18 cellular contexts compared by ENCODE assay signal in the genomic region with DNA sequence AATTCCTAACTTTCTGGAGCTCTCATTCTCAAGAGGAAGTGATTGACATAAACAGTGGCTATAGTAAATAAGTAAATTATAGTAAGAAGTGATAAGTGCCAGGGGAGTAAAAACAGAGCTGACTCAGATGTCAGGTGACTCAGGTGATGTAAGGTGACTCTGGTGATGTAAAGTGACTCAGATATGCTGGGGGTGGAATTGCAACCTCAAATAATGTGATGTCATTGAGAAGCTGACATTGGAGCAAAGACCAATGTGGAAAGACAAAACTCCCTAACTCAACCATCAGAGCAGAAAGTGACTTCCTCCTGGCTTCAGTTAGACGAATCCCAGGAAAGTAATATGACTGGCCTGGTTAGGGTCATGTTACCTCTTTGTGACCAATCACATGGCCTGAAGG.
A peak's percentile ranks its signal among the peaks of the same experiment; 100 is the strongest.
DNase-seq lines count a peak whose midpoint lies in the region; ATAC-seq and TF ChIP-seq lines count a peak whose summit lies in the region.
"Had no signal": no experiment of that assay in that cellular context is flagged by ENCODE, and none has a peak within 500 bp of the region (broad histone marks: within the 10 kb centered on the region; RNA-seq: fewer than 3 reads in every experiment).

No MANE protein-coding gene starts in this region.

- H3K9me3 ChIP-seq in HEK293 (ENCODE audit: control insufficient read depth, insufficient read depth, low read depth, low read length) (no peaks in the 10 kb centered on the region), RWPE2 (ENCODE audit: severe bottlenecking) (no peaks in the 10 kb centered on the region), transverse colon (no peaks in the 10 kb centered on the region)
- H3K9me3 ChIP-seq: neutrophil, thoracic aorta had no signal

- intact Hi-C loops in transverse colon (cut with DNase I; ENCODE audit: low total_unique reads) = no loop called here
- intact Hi-C loops in posterior cingulate gyrus (cut with DNase I) = no loop called here

- H3K9me3 Mint-ChIP-seq in mesothelial cell of epicardium = no peaks in the 10 kb centered on the region
- H3K9me3 Mint-ChIP-seq: CD8-positive, alpha-beta T cell had no signal

- H3K4me3 ChIP-seq in HEK293 (ENCODE audit: low read depth, low read length) (no peak overlapping the region), RWPE2 (ENCODE audit: severe bottlenecking) (no peak overlapping the region), transverse colon (no peak overlapping the region)
- H3K4me3 ChIP-seq: thoracic aorta had no signal

- H3K4me1 Mint-ChIP-seq in mesothelial cell of epicardium = no peaks in the 10 kb centered on the region

- H3K4me1 ChIP-seq in HEK293 (ENCODE audit: control insufficient read depth, insufficient read depth, low read length) (no peaks in the 10 kb centered on the region), RWPE2 (ENCODE audit: insufficient read depth, poor library complexity, severe bottlenecking) (no peaks in the 10 kb centered on the region), foreskin keratinocyte (no peaks in the 10 kb centered on the region), transverse colon (peaks cover 0 to 6% (median 2%) of the 10 kb centered on the region in 4 donors)

- POLR2A ChIA-PET in HEK293 (lab: Yijun Ruan, JAX) = no interaction called here

- CTCF ChIA-PET in HEK293 (lab: Yijun Ruan, JAX) = interaction anchor here (0.7 to 1.8 kb wide), 2 partner anchors 110 to 156 kb away, joined by 3 to 7 read pairs; no protein-coding TSS in a partner anchor

- H3K27ac Mint-ChIP-seq in mesothelial cell of epicardium = no peak overlapping the region
- H3K27ac Mint-ChIP-seq: activated naive CD4-positive, alpha-beta T cell treated with anti-CD3 and anti-CD28 coated beads for 36 hours; CD8-positive, alpha-beta T cell had no signal

- DNase-seq in RWPE2 (ENCODE audit: low spot score) (no peak), foreskin keratinocyte (peak; percentile 29 to 62), transverse colon (peak; percentile 22), posterior cingulate gyrus (no peak), mesothelial cell of epicardium (ENCODE audit: low spot score in 2 of 2, unreplicated experiment in 2 of 2) (no peak)
- DNase-seq: activated naive CD4-positive, alpha-beta T cell treated with anti-CD3 and anti-CD28 coated beads for 36 hours; activated T-cell treated with anti-CD3 and anti-CD28 coated beads, Interleukin-2, amount 50 U/mL, for 48 hours; AML-193; amniotic stem cell; CD8-positive, alpha-beta T cell; DMS79; NCI-H2081 treated with DMSO at 0.1 percent for 48 hours; stimulated activated CD4-positive, alpha-beta T cell treated with anti-CD3 and anti-CD28 coated beads, Interleukin-4, amount 100 ng/mL, for 24 hours; stimulated activated naive CD4-positive, alpha-beta T cell treated with Interleukin-2 at 50 U/mL for 16 hours had no signal

- H3K36me3 ChIP-seq in HEK293 (ENCODE audit: control insufficient read depth in 2 of 2, insufficient read depth in 1 of 2, low read length in 2 of 2) (no peaks in the 10 kb centered on the region), RWPE2 (ENCODE audit: low read depth) (no peaks in the 10 kb centered on the region), transverse colon (no peaks in the 10 kb centered on the region)
- H3K36me3 ChIP-seq: neutrophil, thoracic aorta had no signal

- TF ChIP-seq EP300 in transverse colon (IDR thresholded peaks at IDR 0.05; ENCODE audit: low read depth) = no peak

- 17 to 69% methylated on average over 1 of the region's 1 CpG for WGBS in transverse colon (ENCODE audit: low coverage in 1 of 2), 2 donors

- no peaks in the 10 kb centered on the region for H3K36me3 Mint-ChIP-seq in mesothelial cell of epicardium
- H3K36me3 Mint-ChIP-seq: CD8-positive, alpha-beta T cell had no signal

- no peaks in the 10 kb centered on the region for H3K27me3 ChIP-seq in RWPE2 (ENCODE audit: insufficient read depth, poor library complexity, severe bottlenecking)
- no peaks in the 10 kb centered on the region for H3K27me3 ChIP-seq in foreskin keratinocyte
- H3K27me3 ChIP-seq in transverse colon = no peaks in the 10 kb centered on the region
- H3K27me3 ChIP-seq: neutrophil had no signal

- peaks cover 5% of the 10 kb centered on the region for H3K27me3 Mint-ChIP-seq in mesothelial cell of epicardium (ENCODE audit: low read depth)

- peak; percentile 46; the same call in 1 of the 3 replicates for ATAC-seq in RWPE2 (ENCODE audit: low read depth)
- ATAC-seq in foreskin keratinocyte = peak; percentile 98
- no peak for ATAC-seq in GM21515 (IDR thresholded peaks at IDR 0.05; ENCODE audit: unreplicated experiment)
- ATAC-seq: CD8-positive, alpha-beta T cell had no signal

- H3K27ac ChIP-seq in HEK293 (ENCODE audit: extremely low read depth, low read depth, low read length) (no peak overlapping the region), RWPE2 (ENCODE audit: poor library complexity, severe bottlenecking) (no peak overlapping the region), foreskin keratinocyte (no peak overlapping the region), transverse colon (peak overlapping the region; percentile 33 to 54 (median 50))
- H3K27ac ChIP-seq: neutrophil, thoracic aorta had no signal

- no peak for TF ChIP-seq POLR2A in transverse colon (IDR thresholded peaks at IDR 0.05)

- TF ChIP-seq CTCF in HEK293 (tag by site-specific recombination; IDR thresholded peaks at IDR 0.05) = no peak
- no peak for TF ChIP-seq CTCF in RWPE2 (IDR thresholded peaks at IDR 0.05; ENCODE audit: poor library complexity, severe bottlenecking)
- TF ChIP-seq CTCF in foreskin keratinocyte (conservative IDR thresholded peaks at IDR 0.05) = no peak
- no peak for TF ChIP-seq CTCF in transverse colon (IDR thresholded peaks at IDR 0.05)
- TF ChIP-seq CTCF in mesothelial cell of epicardium (IDR thresholded peaks at IDR 0.05; ENCODE audit: unreplicated experiment) = no peak

- H3K4me3 Mint-ChIP-seq in mesothelial cell of epicardium = no peak overlapping the region
- H3K4me3 Mint-ChIP-seq: activated naive CD4-positive, alpha-beta T cell treated with anti-CD3 and anti-CD28 coated beads for 36 hours; CD8-positive, alpha-beta T cell had no signal

- in situ Hi-C loops in transverse colon (cut with MboI; ENCODE audit: low pct_ligation_motif_present in 1 of 4, low pct_unique_long_range_greater_than_20kb in 1 of 4, low sequenced_read_pairs in 3 of 4) = no loop called here

TF ChIP-seq in HEK293, 187 proteins besides CTCF, POLR2A, EP300 and RAD21 (continues in another document):
- TF ChIP-seq GLIS1 (tag by site-specific recombination; IDR thresholded peaks at IDR 0.05) (peak; percentile 34; the same call in 1 of the 2 replicates), PBX3 (CRISPR knock-in tag; IDR thresholded peaks at IDR 0.05) (no peak), PRDM10 (tag by site-specific recombination; IDR thresholded peaks at IDR 0.05) (peak; percentile 57; the same call in 1 of the 2 replicates), KLF8 (tag by site-specific recombination; IDR thresholded peaks at IDR 0.05) (peak; percentile 54; the same call in 1 of the 2 replicates), WT1 (tag by site-specific recombination; IDR thresholded peaks at IDR 0.05) (no peak)
- TF ChIP-seq, protein P1, sequence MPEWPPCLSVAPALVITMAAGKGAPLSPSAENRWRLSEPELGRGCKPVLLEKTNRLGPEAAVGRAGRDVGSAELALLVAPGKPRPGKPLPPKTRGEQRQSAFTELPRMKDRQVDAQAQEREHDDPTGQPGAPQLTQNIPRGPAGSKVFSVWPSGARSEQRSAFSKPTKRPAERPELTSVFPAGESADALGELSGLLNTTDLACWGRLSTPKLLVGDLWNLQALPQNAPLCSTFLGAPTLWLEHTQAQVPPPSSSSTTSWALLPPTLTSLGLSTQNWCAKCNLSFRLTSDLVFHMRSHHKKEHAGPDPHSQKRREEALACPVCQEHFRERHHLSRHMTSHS (tag by site-specific recombination; IDR thresholded peaks at IDR 0.05) = no peak

Comparison
In these comparisons a context has a peak if more than half of its experiments do, and no peak if none do; other contexts are left out.
1. H3K27ac ChIP-seq: peak in transverse colon (4 of 4); none in HEK293 (single experiment), RWPE2 (single experiment) and foreskin keratinocyte (single experiment).
2. DNase-seq: peak in foreskin keratinocyte (2 of 2) and transverse colon (single experiment); none in RWPE2 (single experiment), posterior cingulate gyrus (0 of 10) and mesothelial cell of epicardium (0 of 2).